Comparison of ENCODE assay signal across 1 cellular context in genomic region chr10:28367865-28368541, GRCh38.
TF ChIP-seq lines count a peak whose summit lies in the region.

No MANE protein-coding gene starts in this region.

TF ChIP-seq in HepG2, 621 proteins besides CTCF, POLR2A, EP300 and RAD21 (continued from another document):
- no peak for TF ChIP-seq ZBTB39 (CRISPR knock-in tag; IDR thresholded peaks at IDR 0.05)
- no peak for TF ChIP-seq FOXP1 (IDR thresholded peaks at IDR 0.05)
- no peak for TF ChIP-seq FOXP1 (CRISPR knock-in tag; IDR thresholded peaks at IDR 0.05)
- TF ChIP-seq ZNF350 (CRISPR knock-in tag; IDR thresholded peaks at IDR 0.05; ENCODE audit: borderline replicate concordance, low read depth): no peak
- no peak for TF ChIP-seq BRD4 (CRISPR knock-in tag; IDR thresholded peaks at IDR 0.05)
- TF ChIP-seq RBM39 (IDR thresholded peaks at IDR 0.05; ENCODE audit: low read depth, low read length, poor library complexity, severe bottlenecking): no peak
- no peak for TF ChIP-seq KLF12 (CRISPR knock-in tag; IDR thresholded peaks at IDR 0.05; ENCODE audit: borderline replicate concordance)
- TF ChIP-seq ZNF292 (CRISPR knock-in tag; IDR thresholded peaks at IDR 0.05; ENCODE audit: borderline replicate concordance, low read depth): no peak
- no peak for TF ChIP-seq HDAC2 (CRISPR knock-in tag; IDR thresholded peaks at IDR 0.05)
- no peak for TF ChIP-seq ZNF556 (CRISPR knock-in tag; IDR thresholded peaks at IDR 0.05; ENCODE audit: borderline replicate concordance)
- TF ChIP-seq ZNF816 (CRISPR knock-in tag; IDR thresholded peaks at IDR 0.05; ENCODE audit: borderline replicate concordance): no peak
- TF ChIP-seq, protein P1, sequence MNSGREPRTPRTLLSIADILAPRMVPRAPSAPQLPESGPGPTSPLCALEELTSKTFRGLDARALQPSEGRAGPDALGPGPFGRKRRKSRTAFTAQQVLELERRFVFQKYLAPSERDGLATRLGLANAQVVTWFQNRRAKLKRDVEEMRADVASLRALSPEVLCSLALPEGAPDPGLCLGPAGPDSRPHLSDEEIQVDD (CRISPR knock-in tag; IDR thresholded peaks at IDR 0.05; ENCODE audit: borderline replicate concordance): no peak
